2 cellular contexts compared by ENCODE assay signal in genomic region chr20:20017852-20018245, GRCh38.
TF ChIP-seq lines count a peak whose summit lies in the region.

No MANE protein-coding gene starts in this region.

TF ChIP-seq in endothelial cell of umbilical vein, 7 proteins besides CTCF, POLR2A, EP300 and RAD21 (continued from another document):
- TF ChIP-seq MYC (IDR thresholded peaks at IDR 0.05; ENCODE audit: low read depth, low read length) (no peak), MAX (IDR thresholded peaks at IDR 0.05; ENCODE audit: insufficient read depth, insufficient read length) (no peak)

TF ChIP-seq in neural cell, 6 proteins besides CTCF, POLR2A, EP300 and RAD21:
- TF ChIP-seq REST (IDR thresholded peaks at IDR 0.05; ENCODE audit: borderline replicate concordance): no peak
- TF ChIP-seq TAF1 (IDR thresholded peaks at IDR 0.05; ENCODE audit: low read depth): no peak
- TF ChIP-seq SMC3 (conservative IDR thresholded peaks at IDR 0.05; ENCODE audit: poor library complexity): no peak
- no peak for TF ChIP-seq POLR2AphosphoS5 (IDR thresholded peaks at IDR 0.05)
- no peak for TF ChIP-seq EZH2 (IDR thresholded peaks at IDR 0.05; ENCODE audit: borderline replicate concordance, insufficient read depth, low read length, poor library complexity, severe bottlenecking)
- no peak for TF ChIP-seq MXI1 (conservative IDR thresholded peaks at IDR 0.05; ENCODE audit: poor library complexity, severe bottlenecking)
